Comparison of ENCODE assay signal across 40 cellular contexts in genomic region chr4:105432438-105432837, GRCh38.
"Had no signal": no experiment of that assay in that cellular context is flagged by ENCODE, and none has a peak within 500 bp of the region (broad histone marks: within the 10 kb centered on the region; RNA-seq: fewer than 3 reads in every experiment).

No MANE protein-coding gene starts in this region.

- ATAC-seq: activated naive CD4-positive, alpha-beta T cell treated with anti-CD3 and anti-CD28 coated beads, Interleukin-2, amount 50 U/mL, for 72 hours; activated naive CD8-positive, alpha-beta T cell treated with anti-CD3 and anti-CD28 coated beads, Interleukin-2, amount 50 U/mL, for 24 hours; activated T-cell treated with anti-CD3 and anti-CD28 coated beads, Interleukin-2, amount 50 U/mL, for 4 hours; activated T-cell treated with anti-CD3 and anti-CD28 coated beads, Interleukin-2, amount 50 U/mL, for 72 hours; activated T-helper 17 cell treated with anti-CD3 and anti-CD28 coated beads, Interleukin-2, amount 50 U/mL, for 72 hours; body of pancreas had no signal

- DNase-seq: activated effector memory CD4-positive, alpha-beta T cell treated with anti-CD3 and anti-CD28 coated beads, Interleukin-2, amount 50 U/mL, for 16 hours; activated effector memory CD4-positive, alpha-beta T cell treated with Interleukin-2 at 50 U/mL for 16 hours; activated gamma-delta T cell; activated gamma-delta T cell treated with Interleukin-2 at 50 U/mL for 16 hours; activated naive CD4-positive, alpha-beta T cell; activated naive CD4-positive, alpha-beta T cell treated with anti-CD3 and anti-CD28 coated beads for 36 hours; activated naive CD4-positive, alpha-beta T cell treated with anti-CD3 and anti-CD28 coated beads, Interleukin-2, amount 10 ng/mL, durations not matched to agents 7 days and 5 days; activated naive CD4-positive, alpha-beta T cell treated with anti-CD3 and anti-CD28 coated beads, Interleukin-2, amount 50 U/mL, for 16 hours; activated naive CD4-positive, alpha-beta T cell treated with Interleukin-2 at 50 U/mL for 16 hours; activated naive CD8-positive, alpha-beta T cell treated with anti-CD3 and anti-CD28 coated beads for 36 hours; activated naive CD8-positive, alpha-beta T cell treated with anti-CD3 and anti-CD28 coated beads, Interleukin-2, amount 10 ng/mL, durations not matched to agents 7 days and 5 days; activated naive CD8-positive, alpha-beta T cell treated with anti-CD3 and anti-CD28 coated beads, Interleukin-2, amount 50 U/mL, for 24 hours; activated T-cell treated with anti-CD3 and anti-CD28 coated beads for 4 hours; activated T-cell treated with anti-CD3 and anti-CD28 coated beads, Interleukin-2, amount 50 U/mL, for 1 hour; activated T-cell treated with anti-CD3 and anti-CD28 coated beads, Interleukin-2, amount 50 U/mL, for 24 hours; activated T-cell treated with anti-CD3 and anti-CD28 coated beads, Interleukin-2, amount 50 U/mL, for 4 hours; activated T-cell treated with anti-CD3 and anti-CD28 coated beads, Interleukin-2, amount 50 U/mL, for 48 hours; activated T-cell treated with anti-CD3 and anti-CD28 coated beads, Interleukin-2, amount 50 U/mL, for 72 hours; adrenal gland; amniotic stem cell; amygdala; anterior cingulate cortex; aorta; body of pancreas; brain microvascular endothelial cell; caudate nucleus; central memory CD4-positive, alpha-beta T cell; cerebellar nuclear complex had no signal

- FAIRE-seq: bronchial epithelial cell had no signal

- H3K4me1 Mint-ChIP-seq: activated naive CD4-positive, alpha-beta T cell treated with anti-CD3 and anti-CD28 coated beads, Interleukin-2, amount 10 ng/mL, durations not matched to agents 7 days and 5 days; activated naive CD8-positive, alpha-beta T cell treated with anti-CD3 and anti-CD28 coated beads, Interleukin-2, amount 10 ng/mL, durations not matched to agents 7 days and 5 days; brain had no signal

- H3K4me1 ChIP-seq: adrenal gland, ascending aorta, body of pancreas, breast epithelium had no signal

- H3K4me3 Mint-ChIP-seq: activated naive CD4-positive, alpha-beta T cell treated with anti-CD3 and anti-CD28 coated beads for 36 hours; activated naive CD4-positive, alpha-beta T cell treated with anti-CD3 and anti-CD28 coated beads, Interleukin-2, amount 10 ng/mL, durations not matched to agents 7 days and 5 days; activated naive CD4-positive, alpha-beta T cell treated with anti-CD3 and anti-CD28 coated beads, Interleukin-2, amount 50 U/mL, for 24 hours; activated naive CD8-positive, alpha-beta T cell; activated naive CD8-positive, alpha-beta T cell treated with anti-CD3 and anti-CD28 coated beads for 36 hours; activated naive CD8-positive, alpha-beta T cell treated with anti-CD3 and anti-CD28 coated beads, Interleukin-2, amount 10 ng/mL, durations not matched to agents 7 days and 5 days; activated naive CD8-positive, alpha-beta T cell treated with anti-CD3 and anti-CD28 coated beads, Interleukin-2, amount 50 U/mL, for 24 hours; activated T-cell treated with anti-CD3 and anti-CD28 coated beads, Interleukin-2, amount 50 U/mL, for 24 hours; activated T-cell treated with anti-CD3 and anti-CD28 coated beads, Interleukin-2, amount 50 U/mL, for 4 hours; activated T-cell treated with anti-CD3 and anti-CD28 coated beads, Interleukin-2, amount 50 U/mL, for 72 hours; activated T-helper 1 cell treated with anti-CD3 and anti-CD28 coated beads, Interleukin-12 subunit alpha, Interleukin-12 subunit beta, Interleukin-2, Interleukin-4 antibody, amounts not matched to agents 30 ng/mL and 10 ng/mL and 1 ng/mL, durations not matched to agents 14 hours and 24 hours and 36 hours; activated T-helper 17 cell treated with anti-CD3 and anti-CD28 coated beads, Interleukin-2, amount 50 U/mL, for 72 hours; brain; central memory CD8-positive, alpha-beta T cell had no signal

- H3K27ac Mint-ChIP-seq: activated naive CD4-positive, alpha-beta T cell treated with anti-CD3 and anti-CD28 coated beads for 36 hours; activated naive CD4-positive, alpha-beta T cell treated with anti-CD3 and anti-CD28 coated beads, Interleukin-2, amount 10 ng/mL, durations not matched to agents 7 days and 5 days; activated naive CD4-positive, alpha-beta T cell treated with anti-CD3 and anti-CD28 coated beads, Interleukin-2, amount 50 U/mL, for 24 hours; activated naive CD4-positive, alpha-beta T cell treated with anti-CD3 and anti-CD28 coated beads, Interleukin-2, amount 50 U/mL, for 72 hours; activated naive CD8-positive, alpha-beta T cell; activated naive CD8-positive, alpha-beta T cell treated with anti-CD3 and anti-CD28 coated beads for 36 hours; activated naive CD8-positive, alpha-beta T cell treated with anti-CD3 and anti-CD28 coated beads, Interleukin-2, amount 10 ng/mL, durations not matched to agents 7 days and 5 days; activated naive CD8-positive, alpha-beta T cell treated with anti-CD3 and anti-CD28 coated beads, Interleukin-2, amount 50 U/mL, for 24 hours; activated T-cell treated with anti-CD3 and anti-CD28 coated beads, Interleukin-2, amount 50 U/mL, for 24 hours; activated T-cell treated with anti-CD3 and anti-CD28 coated beads, Interleukin-2, amount 50 U/mL, for 72 hours; activated T-helper 1 cell treated with anti-CD3 and anti-CD28 coated beads, Interleukin-12 subunit alpha, Interleukin-12 subunit beta, Interleukin-2, Interleukin-4 antibody, amounts not matched to agents 30 ng/mL and 10 ng/mL and 1 ng/mL, durations not matched to agents 14 hours and 24 hours and 36 hours; activated T-helper 17 cell treated with anti-CD3 and anti-CD28 coated beads, Interleukin-2, amount 50 U/mL, for 72 hours; activated T-helper 2 cell treated with anti-CD3 and anti-CD28 coated beads, Interferon-gamma antibody, Interleukin-2, Interleukin-4, amounts not matched to agents 10 μg/mL and 5 μg/mL and 100 μg/mL, durations not matched to agents 14 hours and 24 hours and 36 hours; brain had no signal

- H3K27me3 Mint-ChIP-seq: activated naive CD4-positive, alpha-beta T cell treated with anti-CD3 and anti-CD28 coated beads, Interleukin-2, amount 10 ng/mL, durations not matched to agents 7 days and 5 days; activated naive CD4-positive, alpha-beta T cell treated with anti-CD3 and anti-CD28 coated beads, Interleukin-2, amount 50 U/mL, for 24 hours; activated naive CD8-positive, alpha-beta T cell; activated naive CD8-positive, alpha-beta T cell treated with anti-CD3 and anti-CD28 coated beads for 36 hours; activated naive CD8-positive, alpha-beta T cell treated with anti-CD3 and anti-CD28 coated beads, Interleukin-2, amount 10 ng/mL, durations not matched to agents 7 days and 5 days; activated naive CD8-positive, alpha-beta T cell treated with anti-CD3 and anti-CD28 coated beads, Interleukin-2, amount 50 U/mL, for 24 hours; activated T-cell treated with anti-CD3 and anti-CD28 coated beads, Interleukin-2, amount 50 U/mL, for 24 hours; activated T-helper 17 cell treated with anti-CD3 and anti-CD28 coated beads, Interleukin-2, amount 50 U/mL, for 72 hours; brain; central memory CD8-positive, alpha-beta T cell had no signal

- H3K27me3 ChIP-seq: adrenal gland, ascending aorta, body of pancreas, brain microvascular endothelial cell, breast epithelium, cardiac muscle cell had no signal

- H3K4me3 ChIP-seq: adrenal gland, ascending aorta, body of pancreas, breast epithelium, cardiac muscle cell had no signal

- H3K27ac ChIP-seq: adrenal gland, ascending aorta, body of pancreas, brain microvascular endothelial cell, breast epithelium, cardiac muscle cell had no signal

- H3K9me3 ChIP-seq: adrenal gland, body of pancreas had no signal
